12 cellular contexts compared by ENCODE assay signal in the genomic region with DNA sequence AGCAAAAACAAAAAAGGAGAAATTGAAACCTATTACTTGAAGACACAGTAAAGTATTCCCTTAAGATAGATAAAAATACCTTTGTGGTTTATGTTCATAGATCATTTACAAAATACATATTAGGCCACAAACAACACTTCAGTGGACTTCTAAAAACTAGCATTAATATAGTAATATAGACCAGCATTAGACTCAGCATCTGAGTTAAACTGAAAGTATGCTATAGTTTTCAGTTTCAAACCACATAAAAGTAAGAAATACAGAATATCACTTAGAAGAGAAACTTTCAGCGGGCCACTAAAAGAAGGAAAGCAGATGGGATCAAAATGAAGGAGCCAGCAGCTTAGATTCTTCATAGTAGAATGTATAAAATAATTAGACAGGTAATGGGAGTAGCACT.
A peak's percentile ranks its signal among the peaks of the same experiment; 100 is the strongest.
DNase-seq lines count a peak whose midpoint lies in the region; ATAC-seq and TF ChIP-seq lines count a peak whose summit lies in the region.
"Had no signal": no experiment of that assay in that cellular context is flagged by ENCODE, and none has a peak within 500 bp of the region (broad histone marks: within the 10 kb centered on the region; RNA-seq: fewer than 3 reads in every experiment).

No MANE protein-coding gene starts in this region.

- no peak for TF ChIP-seq CTCF in OCI-LY3 (IDR thresholded peaks at IDR 0.05; ENCODE audit: low read depth, low read length)
- TF ChIP-seq CTCF in dorsolateral prefrontal cortex (IDR thresholded peaks at IDR 0.05 in 54 of 56, conservative IDR thresholded peaks at IDR 0.05 in 2 of 56; ENCODE audit: low read depth in 1 of 56, partially characterized antibody in 56 of 56) = no peak
- no peak for TF ChIP-seq CTCF in foreskin keratinocyte (conservative IDR thresholded peaks at IDR 0.05)

- peak; percentile 92 for ATAC-seq in GM18520 (IDR thresholded peaks at IDR 0.05; ENCODE audit: unreplicated experiment)
- peak; percentile 97 for ATAC-seq in GM21390 (IDR thresholded peaks at IDR 0.05; ENCODE audit: unreplicated experiment)
- peak; percentile 85 for ATAC-seq in HG03045 (IDR thresholded peaks at IDR 0.05; ENCODE audit: unreplicated experiment)
- no peak for ATAC-seq in foreskin keratinocyte
- ATAC-seq: K562 had no signal

- H3K9me3 ChIP-seq in OCI-LY3 (ENCODE audit: insufficient read depth, low read length) = no peaks in the 10 kb centered on the region

- no peak overlapping the region for H3K9ac ChIP-seq in OCI-LY3 (ENCODE audit: low read length)

- H2AFZ ChIP-seq in OCI-LY3 (ENCODE audit: low read depth, low read length) = no peak overlapping the region

- H3K27me3 ChIP-seq in OCI-LY3 (ENCODE audit: low read depth, low read length) (peaks cover 69% of the 10 kb centered on the region), dorsolateral prefrontal cortex (no peaks in the 10 kb centered on the region), foreskin keratinocyte (no peaks in the 10 kb centered on the region)

- no peak overlapping the region for H3K27ac ChIP-seq in OCI-LY3 (ENCODE audit: low read length)
- peak overlapping the region in 1 of 59 donors; percentile 10 for H3K27ac ChIP-seq in dorsolateral prefrontal cortex
- H3K27ac ChIP-seq in foreskin keratinocyte = no peak overlapping the region
- H3K27ac ChIP-seq: skin epidermis had no signal

- H3K79me2 ChIP-seq in OCI-LY3 (ENCODE audit: low read length) = no peaks in the 10 kb centered on the region

- intact Hi-C loops in dorsolateral prefrontal cortex (cut with DNase I) = no loop called here

- H4K20me1 ChIP-seq in OCI-LY3 (ENCODE audit: insufficient read depth, low read length) = peaks cover 17% of the 10 kb centered on the region; the same call in 1 of the 2 replicates

- H3K36me3 ChIP-seq in OCI-LY3 (replicated peaks; ENCODE audit: low read depth, low read length) = no peaks in the 10 kb centered on the region

- H3K4me2 ChIP-seq in OCI-LY3 (ENCODE audit: low read length) = peak overlapping the region; percentile 58

- DNase-seq in RKO (ENCODE audit: low spot score) = no peak
- DNase-seq in dorsolateral prefrontal cortex = no peak
- no peak for DNase-seq in foreskin keratinocyte
- no peak for DNase-seq in activated CD8-positive, alpha-beta memory T cell treated with anti-CD3 and anti-CD28 coated beads, Interleukin-2, amount 50 U/mL, for 48 hours
- DNase-seq: activated CD4-positive, alpha-beta T cell treated with anti-CD3 and anti-CD28 coated beads, Interleukin-2, amount 50 U/mL, for 48 hours; anterior cingulate cortex had no signal

- H3K4me1 ChIP-seq in OCI-LY3 (ENCODE audit: low read length) = peaks cover 22% of the 10 kb centered on the region
- no peaks in the 10 kb centered on the region for H3K4me1 ChIP-seq in foreskin keratinocyte

- peak overlapping the region; percentile 42 for H3K4me3 ChIP-seq in OCI-LY3 (ENCODE audit: low read length)
- no peak overlapping the region for H3K4me3 ChIP-seq in dorsolateral prefrontal cortex
- H3K4me3 ChIP-seq: K562, skin epidermis had no signal
